ENCODE assay signal across 5 cellular contexts in genomic region chr3:13376091-13376490, GRCh38.
"Had no signal": no experiment of that assay in that cellular context is flagged by ENCODE, and none has a peak within 500 bp of the region (broad histone marks: within the 10 kb centered on the region; RNA-seq: fewer than 3 reads in every experiment).

No MANE protein-coding gene starts in this region.

- DNase-seq: H9, HCEC 1CT, IMR-90 had no signal

- H3K4me3 ChIP-seq: GM23338, K562 had no signal

- H3K4me2 ChIP-seq: GM23338 had no signal

- H2AFZ ChIP-seq: GM23338 had no signal

- ATAC-seq: GM23338, K562 had no signal
